26 cellular contexts compared by ENCODE assay signal in the genomic region with DNA sequence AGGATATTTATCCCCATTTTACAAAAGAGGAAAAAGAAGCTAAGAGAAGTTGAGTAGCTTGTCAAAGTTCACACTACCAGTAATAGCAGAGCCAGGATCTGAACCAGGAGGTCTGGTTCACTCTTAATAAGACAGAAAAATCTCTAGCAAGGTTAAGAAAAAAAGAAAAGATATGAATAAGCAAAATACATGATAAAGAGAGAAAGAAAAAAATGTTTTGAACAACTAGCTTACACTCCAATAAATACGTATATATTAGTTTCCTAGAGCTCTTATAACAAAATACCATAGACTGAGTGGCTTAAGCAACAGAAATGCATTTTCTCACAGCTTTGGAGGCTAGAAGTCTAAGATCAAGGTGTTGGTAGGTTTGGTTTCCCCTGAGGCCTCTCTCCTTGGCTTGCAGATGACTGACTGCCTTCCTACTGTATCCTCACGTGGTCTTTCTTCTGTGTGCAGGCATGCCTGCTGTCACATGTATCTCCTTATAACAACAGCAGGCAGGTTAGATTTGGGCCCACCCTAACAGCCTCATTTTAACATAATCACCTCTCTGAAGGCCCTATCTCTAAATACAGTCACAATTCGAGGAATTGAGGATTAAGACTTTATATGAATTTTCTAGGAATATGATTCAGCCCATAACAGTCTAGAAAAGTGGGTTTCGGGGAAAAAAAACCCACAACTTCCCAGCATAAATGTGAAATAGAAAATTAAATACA.
"Had no signal": no experiment of that assay in that cellular context is flagged by ENCODE, and none has a peak within 500 bp of the region (broad histone marks: within the 10 kb centered on the region; RNA-seq: fewer than 3 reads in every experiment).

No MANE protein-coding gene starts in this region.

- H3K9me3 Mint-ChIP-seq: activated CD4-positive, alpha-beta T cell treated with anti-CD3 and anti-CD28 coated beads, Interleukin-2, amount 10 ng/mL, durations not matched to agents 7 days and 5 days; activated naive CD4-positive, alpha-beta T cell treated with anti-CD3 and anti-CD28 coated beads, Interleukin-2, amount 10 ng/mL, durations not matched to agents 7 days and 5 days; activated naive CD8-positive, alpha-beta T cell treated with anti-CD3 and anti-CD28 coated beads, Interleukin-2, amount 10 ng/mL, durations not matched to agents 7 days and 5 days; brain; nephron; type B pancreatic cell; WTC11 had no signal

- H3K27ac ChIP-seq: ascending aorta, cardiac muscle cell, colonic mucosa, gastroesophageal sphincter, hepatocyte, spleen, uterus had no signal

- H3K36me3 Mint-ChIP-seq: activated naive CD4-positive, alpha-beta T cell treated with anti-CD3 and anti-CD28 coated beads, Interleukin-2, amount 10 ng/mL, durations not matched to agents 7 days and 5 days; activated naive CD8-positive, alpha-beta T cell treated with anti-CD3 and anti-CD28 coated beads, Interleukin-2, amount 10 ng/mL, durations not matched to agents 7 days and 5 days; brain; type B pancreatic cell; WTC11 had no signal

- H3K4me3 Mint-ChIP-seq: activated CD4-positive, alpha-beta T cell treated with anti-CD3 and anti-CD28 coated beads, Interleukin-2, amount 10 ng/mL, durations not matched to agents 7 days and 5 days; activated naive CD4-positive, alpha-beta T cell treated with anti-CD3 and anti-CD28 coated beads, Interleukin-2, amount 10 ng/mL, durations not matched to agents 7 days and 5 days; activated naive CD8-positive, alpha-beta T cell treated with anti-CD3 and anti-CD28 coated beads, Interleukin-2, amount 10 ng/mL, durations not matched to agents 7 days and 5 days; brain; nephron; type B pancreatic cell; WTC11 had no signal

- H3K27me3 ChIP-seq: ascending aorta, cardiac muscle cell, colonic mucosa, gastroesophageal sphincter, hepatocyte, spleen, uterus had no signal

- H3K4me3 ChIP-seq: ascending aorta, cardiac muscle cell, colonic mucosa, gastroesophageal sphincter, hepatocyte, spleen, uterus had no signal

- H3K9me3 ChIP-seq: ascending aorta, colonic mucosa, gastroesophageal sphincter, spleen, uterus had no signal

- H3K4me1 Mint-ChIP-seq: activated CD4-positive, alpha-beta T cell treated with anti-CD3 and anti-CD28 coated beads, Interleukin-2, amount 10 ng/mL, durations not matched to agents 7 days and 5 days; activated naive CD4-positive, alpha-beta T cell treated with anti-CD3 and anti-CD28 coated beads, Interleukin-2, amount 10 ng/mL, durations not matched to agents 7 days and 5 days; WTC11 had no signal

- H3K4me1 ChIP-seq: ascending aorta, colonic mucosa, gastroesophageal sphincter, spleen, uterus had no signal

- ATAC-seq: gastroesophageal sphincter; left colon; right cardiac atrium; stimulated activated naive CD8-positive, alpha-beta T cell treated with anti-CD3 and anti-CD28 coated beads, Interleukin-15, Interleukin-2, amounts not matched to agents 100 U/mL and 50 U/mL, for 24 hours; WTC11 had no signal

- H3K27me3 Mint-ChIP-seq: activated CD4-positive, alpha-beta T cell treated with anti-CD3 and anti-CD28 coated beads, Interleukin-2, amount 10 ng/mL, durations not matched to agents 7 days and 5 days; activated naive CD4-positive, alpha-beta T cell treated with anti-CD3 and anti-CD28 coated beads, Interleukin-2, amount 10 ng/mL, durations not matched to agents 7 days and 5 days; activated naive CD8-positive, alpha-beta T cell treated with anti-CD3 and anti-CD28 coated beads, Interleukin-2, amount 10 ng/mL, durations not matched to agents 7 days and 5 days; brain; type B pancreatic cell had no signal

- H3K27ac Mint-ChIP-seq: activated CD4-positive, alpha-beta T cell treated with anti-CD3 and anti-CD28 coated beads, Interleukin-2, amount 10 ng/mL, durations not matched to agents 7 days and 5 days; activated naive CD4-positive, alpha-beta T cell treated with anti-CD3 and anti-CD28 coated beads, Interleukin-2, amount 10 ng/mL, durations not matched to agents 7 days and 5 days; activated naive CD8-positive, alpha-beta T cell treated with anti-CD3 and anti-CD28 coated beads, Interleukin-2, amount 10 ng/mL, durations not matched to agents 7 days and 5 days; brain; nephron; type B pancreatic cell; WTC11 had no signal

- H3K36me3 ChIP-seq: ascending aorta, cardiac muscle cell, colonic mucosa, gastroesophageal sphincter, spleen, uterus had no signal

- DNase-seq: activated CD4-positive, alpha-beta T cell treated with anti-CD3 and anti-CD28 coated beads for 1 hour; activated CD4-positive, alpha-beta T cell treated with anti-CD3 and anti-CD28 coated beads, Interleukin-2, amount 10 ng/mL, durations not matched to agents 7 days and 5 days; activated CD8-positive, alpha-beta memory T cell treated with anti-CD3 and anti-CD28 coated beads for 24 hours; activated effector memory CD4-positive, alpha-beta T cell treated with anti-CD3 and anti-CD28 coated beads, Interleukin-2, amount 50 U/mL, for 16 hours; activated naive CD4-positive, alpha-beta T cell treated with anti-CD3 and anti-CD28 coated beads, Interleukin-2, amount 10 ng/mL, durations not matched to agents 7 days and 5 days; activated naive CD8-positive, alpha-beta T cell treated with anti-CD3 and anti-CD28 coated beads, Interleukin-2, amount 10 ng/mL, durations not matched to agents 7 days and 5 days; cerebellar nuclear complex; colonic mucosa; effector CD8-positive, alpha-beta T cell; islet precursor cell; left colon; mammary epithelial cell; posterior cingulate gyrus; right cardiac atrium; spleen; stimulated activated CD4-positive, alpha-beta T cell treated with anti-CD3 and anti-CD28 coated beads, Interleukin-2, amount 100 ng/mL, for 48 hours; stimulated activated naive CD8-positive, alpha-beta T cell treated with anti-CD3 and anti-CD28 coated beads, Interleukin-15, Interleukin-2, amounts not matched to agents 100 U/mL and 50 U/mL, for 24 hours; uterus had no signal
